Comparison of ENCODE assay signal across 8 cellular contexts in the genomic region with DNA sequence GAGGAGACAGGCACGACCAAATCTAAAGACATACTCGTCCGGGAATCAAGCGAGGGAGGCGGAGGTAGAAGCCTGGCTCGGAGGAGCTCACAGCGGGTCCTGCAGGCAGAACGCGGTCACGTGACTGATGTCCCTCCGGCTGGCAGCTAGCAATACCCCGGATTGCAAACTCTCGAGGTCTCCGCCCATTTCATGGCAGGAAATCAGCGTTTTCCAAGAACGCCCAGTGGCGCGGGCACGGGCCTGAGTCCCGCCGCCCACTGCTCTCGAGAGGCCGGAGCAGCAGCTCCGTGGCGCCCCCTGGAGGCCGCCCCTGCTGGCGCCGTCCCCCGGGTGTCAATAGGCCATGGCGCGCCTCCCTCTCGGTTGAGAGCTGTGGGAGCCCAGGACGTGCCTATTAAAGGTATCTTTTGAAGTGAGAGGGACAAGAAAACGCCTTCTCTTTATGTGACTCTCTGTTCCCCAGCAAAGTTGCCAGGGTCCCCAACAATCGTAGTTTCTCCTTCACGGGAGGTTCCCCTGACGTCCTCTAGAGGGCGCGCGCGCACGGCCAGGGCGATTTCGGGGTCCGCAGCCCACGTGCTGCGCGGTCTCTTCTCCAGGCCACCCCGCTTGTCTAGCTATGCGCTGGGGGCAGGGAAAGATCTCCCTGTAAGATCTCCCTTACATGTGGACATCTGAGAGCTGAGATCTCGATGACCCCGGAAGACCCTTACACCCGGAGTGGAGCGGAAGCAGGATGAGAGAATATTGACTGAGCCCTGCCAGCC. TPM values are rescaled to one million over a fixed set of nuclear protein-coding genes. Genes with fewer than 3 reads are reported as not detected.
DNase-seq lines count a peak whose midpoint lies in the region; ATAC-seq and TF ChIP-seq lines count a peak whose summit lies in the region.

No MANE protein-coding gene starts in this region.

- H3K36me3 ChIP-seq in BE2C (no peaks in the 10 kb centered on the region), left lung (no peaks in the 10 kb centered on the region)

- intact Hi-C loops in left lung (cut with DNase I): loop anchor here (5.0 to 10.0 kb wide), 2 partner anchors 59 to 129 kb away; no protein-coding TSS in a partner anchor

- peak overlapping the region; percentile 57 for H3K4me3 ChIP-seq in BE2C (ENCODE audit: low read depth, low read length)
- peak overlapping the region; percentile 25 to 40 for H3K4me3 ChIP-seq in left lung

- ATAC-seq in left lung (peak; percentile 99), HG02571 (IDR thresholded peaks at IDR 0.05; ENCODE audit: unreplicated experiment) (no peak)

- TF ChIP-seq CTCF in BE2C (IDR thresholded peaks at IDR 0.05; ENCODE audit: low read depth, low read length) (peak; percentile 99), left lung (IDR thresholded peaks at IDR 0.05) (peak; percentile 97 to 100)

- H3K27ac ChIP-seq in left lung: peak overlapping the region; percentile 80 to 87

- H3K27me3 ChIP-seq in BE2C (no peaks in the 10 kb centered on the region), left lung (no peaks in the 10 kb centered on the region)

- H3K9me3 ChIP-seq in BE2C (no peaks in the 10 kb centered on the region), left lung (no peaks in the 10 kb centered on the region)

- H3K4me1 ChIP-seq in BE2C: peaks cover 9% of the 10 kb centered on the region
- peaks cover 0 to 10% of the 10 kb centered on the region in 2 donors for H3K4me1 ChIP-seq in left lung

- DNase-seq in BE2C: peak; percentile 99
- peak; percentile 90 for DNase-seq in HK-2 (ENCODE audit: unreplicated experiment)
- peak; percentile 60 for DNase-seq in NCI-H748 treated with DMSO at 0.1 percent for 48 hours (lab: John Stamatoyannopoulos, UW)
- peak; percentile 76 to 82 for DNase-seq in activated CD4-positive, alpha-beta T cell treated with anti-CD3 and anti-CD28 coated beads, Interleukin-2, amount 50 U/mL, for 48 hours
- peak; percentile 86 to 94 for DNase-seq in dermis microvascular lymphatic vessel endothelial cell (ENCODE audit: low read depth in 2 of 2)
- peak; percentile 90 to 93 for DNase-seq in left lung
- DNase-seq in stimulated activated CD4-positive, alpha-beta T cell treated with anti-CD3 and anti-CD28 coated beads, Interleukin-1b, Interleukin-23, amount 100 ng/mL, for 48 hours: peak; percentile 76

RNA-seq across cellular contexts. Expression of gene RBFOX2, which starts 37.3 kb away (rescaled TPM):
- 178 TPM for polyA plus RNA-seq in BE2C (2012; ENCODE audit: insufficient read depth, insufficient read length, low read depth)
- total RNA-seq in dermis microvascular lymphatic vessel endothelial cell (95.8 and 99.2 TPM in 2 replicates), left lung (10 to 100 TPM; 63.1 to 91.3 TPM)
